13 cellular contexts compared by ENCODE assay signal in the genomic region with DNA sequence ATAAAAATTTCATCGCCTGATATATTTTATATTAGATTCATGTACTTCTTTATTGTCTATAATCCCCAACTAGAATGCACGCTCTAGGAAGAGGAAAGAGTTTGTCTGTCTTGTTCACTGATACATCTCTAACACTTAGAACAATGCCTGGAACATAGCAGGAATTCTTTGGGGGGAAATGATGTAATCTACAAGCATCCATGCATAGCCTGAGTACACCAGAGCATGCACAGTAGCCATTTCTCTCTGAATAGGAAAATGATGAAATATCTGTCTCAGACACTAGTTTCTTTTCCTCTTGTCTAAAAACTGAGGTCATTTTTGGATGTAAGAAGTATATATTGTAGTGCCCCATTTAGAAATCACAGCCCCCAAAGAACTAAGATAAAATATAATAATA.
DNase-seq lines count a peak whose midpoint lies in the region; ATAC-seq and TF ChIP-seq lines count a peak whose summit lies in the region.
"Had no signal": no experiment of that assay in that cellular context is flagged by ENCODE, and none has a peak within 500 bp of the region (broad histone marks: within the 10 kb centered on the region; RNA-seq: fewer than 3 reads in every experiment).

No MANE protein-coding gene starts in this region.

- TF ChIP-seq CTCF in AG09319 (IDR thresholded peaks at IDR 0.05; ENCODE audit: low read depth, low read length) (no peak), activated B cell treated with CpG ODN at 0.5 μM for 24 hours (IDR thresholded peaks at IDR 0.05) (no peak), kidney epithelial cell (IDR thresholded peaks at IDR 0.05; ENCODE audit: insufficient read depth, low read length, poor library complexity, severe bottlenecking) (no peak), natural killer cell (IDR thresholded peaks at IDR 0.05) (no peak)

- H3K36me3 ChIP-seq in GM23248 (ENCODE audit: low read depth) (no peaks in the 10 kb centered on the region), kidney epithelial cell (ENCODE audit: control insufficient read depth, insufficient read depth, low read length) (no peaks in the 10 kb centered on the region)

- H3K79me2 ChIP-seq in GM23248 (ENCODE audit: insufficient read depth), result no peaks in the 10 kb centered on the region

- H3K4me1 Mint-ChIP-seq in activated B cell treated with CpG ODN at 0.5 μM for 24 hours (peaks cover 56% of the 10 kb centered on the region), natural killer cell (no peaks in the 10 kb centered on the region)
- H3K4me1 Mint-ChIP-seq: CD4-positive, alpha-beta memory T cell had no signal

- peaks cover 7% of the 10 kb centered on the region for H3K9me3 Mint-ChIP-seq in activated B cell treated with CpG ODN at 0.5 μM for 24 hours
- no peaks in the 10 kb centered on the region for H3K9me3 Mint-ChIP-seq in natural killer cell

- CTCF ChIA-PET in activated B cell treated with CpG ODN at 0.5 μM for 24 hours (lab: Charles Lee), result interaction anchor here (0.9 kb wide), 1 partner anchor 12 kb away, joined by 3 read pairs; no protein-coding TSS in a partner anchor

- POLR2A ChIA-PET in activated B cell treated with CpG ODN at 0.5 μM for 24 hours (lab: Charles Lee), result interaction anchor here (1.9 kb wide), 1 partner anchor 12 kb away, joined by 8 read pairs; no protein-coding TSS in a partner anchor

- no peaks in the 10 kb centered on the region for H3K9me3 ChIP-seq in GM23248 (ENCODE audit: low read depth)

- H3K4me3 Mint-ChIP-seq in activated B cell treated with CpG ODN at 0.5 μM for 24 hours, result peak overlapping the region; percentile 21
- no peak overlapping the region for H3K4me3 Mint-ChIP-seq in natural killer cell
- H3K4me3 Mint-ChIP-seq: brain; CD4-positive, alpha-beta memory T cell; stimulated activated naive CD8-positive, alpha-beta T cell treated with anti-CD3 and anti-CD28 coated beads, Interleukin-15, Interleukin-2, amounts not matched to agents 100 ng/mL and 50 ng/mL, for 24 hours had no signal

- DNase-seq in AG09319 (ENCODE audit: extremely low read depth, low read depth) (peak; percentile 14), GM23248 (peak; percentile 72), activated B cell treated with CpG ODN at 0.5 μM for 24 hours (no peak), kidney epithelial cell (ENCODE audit: low read depth) (peak; percentile 90), natural killer cell (no peak), hepatic stellate cell (ENCODE audit: low spot score) (no peak)
- no peak for DNase-seq in stimulated activated CD4-positive, alpha-beta T cell treated with anti-CD3 and anti-CD28 coated beads, Interleukin-4, amount 100 ng/mL, for 24 hours
- DNase-seq: CD4-positive, alpha-beta memory T cell had no signal

- H4K20me1 ChIP-seq in GM23248 (ENCODE audit: insufficient read depth), result no peaks in the 10 kb centered on the region

- H3K27me3 ChIP-seq in GM23248 (replicated peaks; ENCODE audit: insufficient read depth) (no peaks in the 10 kb centered on the region), kidney epithelial cell (ENCODE audit: control insufficient read depth, insufficient read depth, low read length) (no peaks in the 10 kb centered on the region)

- H3K4me2 ChIP-seq in GM23248 (ENCODE audit: unreplicated experiment), result no peak overlapping the region

- no peaks in the 10 kb centered on the region for H3F3A ChIP-seq in GM23248 (ENCODE audit: insufficient read depth)

- ATAC-seq in activated B cell treated with CpG ODN at 0.5 μM for 24 hours (ENCODE audit: low read depth) (peak; percentile 92), natural killer cell (no peak), GM19463 (IDR thresholded peaks at IDR 0.05; ENCODE audit: unreplicated experiment) (no peak)
- ATAC-seq: K562, Panc1 had no signal

- H2AFZ ChIP-seq in GM23248, result no peak overlapping the region

- H3K27ac Mint-ChIP-seq in activated B cell treated with CpG ODN at 0.5 μM for 24 hours (peak overlapping the region; percentile 77), natural killer cell (no peak overlapping the region)

- H3K27ac ChIP-seq in GM23248, result peak overlapping the region; percentile 9; the same call in 1 of the 2 replicates

- H3K4me3 ChIP-seq in GM23248 (no peak overlapping the region), kidney epithelial cell (ENCODE audit: low read depth, low read length) (no peak overlapping the region)
- H3K4me3 ChIP-seq: K562 had no signal

- intact Hi-C loops in activated B cell treated with CpG ODN at 0.5 μM for 24 hours (cut with micrococcal nuclease), result loop anchor here (1.0 to 2.0 kb wide), 2 partner anchors 11 to 37 kb away; no protein-coding TSS in a partner anchor
- intact Hi-C loops in natural killer cell (cut with micrococcal nuclease), result no loop called here

- 0 out of 2 replicates have a peak, but pooled peaks cover 3% of the 10 kb centered on the region for H3K4me1 ChIP-seq in GM23248 (ENCODE audit: insufficient read depth)

- no peak overlapping the region for H3K9ac ChIP-seq in GM23248

- H3K9me2 ChIP-seq in GM23248 (ENCODE audit: insufficient read depth), result no peaks in the 10 kb centered on the region

- H3K27me3 Mint-ChIP-seq in activated B cell treated with CpG ODN at 0.5 μM for 24 hours, result no peaks in the 10 kb centered on the region
- H3K27me3 Mint-ChIP-seq in natural killer cell (ENCODE audit: low read depth in 2 of 2), result peaks cover 7 to 8% of the 10 kb centered on the region in 2 donors
- H3K27me3 Mint-ChIP-seq: stimulated activated naive CD8-positive, alpha-beta T cell treated with anti-CD3 and anti-CD28 coated beads, Interleukin-15, Interleukin-2, amounts not matched to agents 100 ng/mL and 50 ng/mL, for 24 hours had no signal

- WGBS in GM23248 (ENCODE audit: low coverage in 1 of 2, low lambda C conversion rate in 2 of 2, missing lambda C conversion rate in 2 of 2), 2 experiments, result 50 to 52% methylated on average over 2 of the region's 2 CpGs

- H3K36me3 Mint-ChIP-seq in activated B cell treated with CpG ODN at 0.5 μM for 24 hours (ENCODE audit: low read depth) (peaks cover 49% of the 10 kb centered on the region), natural killer cell (no peaks in the 10 kb centered on the region)
- H3K36me3 Mint-ChIP-seq: brain; CD4-positive, alpha-beta memory T cell had no signal

- in situ Hi-C loops in GM23248 (cut with MboI), result no loop called here

Comparison
In these comparisons a context has a peak if more than half of its experiments do, and no peak if none do; other contexts are left out.
1. DNase-seq: peak in AG09319 (single experiment), GM23248 (single experiment) and kidney epithelial cell (single experiment); none in activated B cell treated with CpG ODN at 0.5 μM for 24 hours (single experiment), natural killer cell (single experiment), hepatic stellate cell (single experiment) and stimulated activated CD4-positive, alpha-beta T cell treated with anti-CD3 and anti-CD28 coated beads, Interleukin-4, amount 100 ng/mL, for 24 hours (single experiment).